20 cellular contexts compared by ENCODE assay signal in the genomic region with DNA sequence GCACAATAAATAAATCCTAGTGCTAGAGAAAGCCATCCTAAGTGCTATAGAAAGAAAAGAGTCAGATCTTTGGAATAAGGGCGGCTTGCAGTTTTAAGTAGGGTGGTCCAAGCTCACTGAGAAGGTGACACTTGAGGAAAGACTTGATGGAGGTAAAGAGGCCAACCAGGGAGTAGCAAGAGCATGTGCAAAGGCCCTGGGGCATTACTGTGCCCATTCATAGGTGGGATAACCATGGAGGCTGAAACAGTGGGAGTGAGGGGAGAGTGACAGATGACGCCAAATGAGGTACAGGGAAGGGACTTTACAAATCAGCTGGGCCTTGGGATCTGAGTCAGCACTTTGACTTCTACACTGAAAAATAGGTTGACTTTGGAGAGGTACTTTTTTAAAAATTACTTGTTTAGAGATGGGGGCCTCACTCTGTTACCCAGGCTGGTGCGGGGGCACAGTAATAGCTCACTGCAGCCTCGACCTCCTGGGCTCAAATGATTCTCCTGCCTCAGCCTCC.
"Had no signal": no experiment of that assay in that cellular context is flagged by ENCODE, and none has a peak within 500 bp of the region (broad histone marks: within the 10 kb centered on the region; RNA-seq: fewer than 3 reads in every experiment).

No MANE protein-coding gene starts in this region.

- H3K4me1 Mint-ChIP-seq: endodermal cell had no signal

- FAIRE-seq: kidney had no signal

- H3K9me3 Mint-ChIP-seq: activated B cell treated with CpG ODN at 0.5 μM for 24 hours; activated T-cell treated with anti-CD3 and anti-CD28 coated beads, Interleukin-2, amount 50 U/mL, for 24 hours; activated T-helper 2 cell treated with anti-CD3 and anti-CD28 coated beads, Interferon-gamma antibody, Interleukin-2, Interleukin-4, amounts not matched to agents 10 μg/mL and 5 μg/mL and 100 μg/mL, durations not matched to agents 14 hours and 24 hours and 36 hours; endodermal cell had no signal

- H3K27ac Mint-ChIP-seq: activated B cell treated with CpG ODN at 0.5 μM for 24 hours; activated T-cell treated with anti-CD3 and anti-CD28 coated beads, Interleukin-2, amount 50 U/mL, for 24 hours; endodermal cell had no signal

- H3K36me3 ChIP-seq: thyroid gland had no signal

- H3K4me3 Mint-ChIP-seq: activated B cell treated with CpG ODN at 0.5 μM for 24 hours; activated T-cell treated with anti-CD3 and anti-CD28 coated beads, Interleukin-2, amount 50 U/mL, for 24 hours; endodermal cell; naive B cell had no signal

- H3K9me3 ChIP-seq: body of pancreas, lower lobe of right lung, thyroid gland had no signal

- H3K4me3 ChIP-seq: body of pancreas, cardiac muscle cell, lower lobe of right lung, thyroid gland had no signal

- ATAC-seq: body of pancreas; stimulated activated naive CD8-positive, alpha-beta T cell treated with anti-CD3 and anti-CD28 coated beads, Interleukin-15, Interleukin-2, amounts not matched to agents 100 U/mL and 50 U/mL, for 24 hours had no signal

- H3K27me3 ChIP-seq: body of pancreas, cardiac muscle cell, thyroid gland had no signal

- H3K27me3 Mint-ChIP-seq: activated B cell treated with CpG ODN at 0.5 μM for 24 hours; activated T-cell treated with anti-CD3 and anti-CD28 coated beads, Interleukin-2, amount 50 U/mL, for 24 hours; naive B cell had no signal

- H3K27ac ChIP-seq: body of pancreas, cardiac muscle cell, lower lobe of right lung had no signal

- DNase-seq: activated B cell treated with CpG ODN at 0.5 μM for 24 hours; activated CD4-positive, alpha-beta T cell treated with anti-CD3 and anti-CD28 coated beads for 4 hours; activated CD8-positive, alpha-beta memory T cell treated with anti-CD3 and anti-CD28 coated beads for 24 hours; activated CD8-positive, alpha-beta memory T cell treated with anti-CD3 and anti-CD28 coated beads, Interleukin-2, amount 50 U/mL, for 4 hours; activated naive CD4-positive, alpha-beta T cell; activated T-cell treated with anti-CD3 and anti-CD28 coated beads, Interleukin-2, amount 50 U/mL, for 24 hours; anterior cingulate cortex; body of pancreas; cortex of kidney; endodermal cell; lower lobe of right lung; naive B cell; nucleus accumbens; stimulated activated CD4-positive, alpha-beta T cell treated with anti-CD3 and anti-CD28 coated beads, Interleukin-4, amount 100 ng/mL, for 24 hours; stimulated activated naive CD8-positive, alpha-beta T cell treated with anti-CD3 and anti-CD28 coated beads, Interleukin-15, Interleukin-2, amounts not matched to agents 100 U/mL and 50 U/mL, for 24 hours; substantia nigra; thyroid gland had no signal
